14 cellular contexts compared by ENCODE assay signal in the genomic region with DNA sequence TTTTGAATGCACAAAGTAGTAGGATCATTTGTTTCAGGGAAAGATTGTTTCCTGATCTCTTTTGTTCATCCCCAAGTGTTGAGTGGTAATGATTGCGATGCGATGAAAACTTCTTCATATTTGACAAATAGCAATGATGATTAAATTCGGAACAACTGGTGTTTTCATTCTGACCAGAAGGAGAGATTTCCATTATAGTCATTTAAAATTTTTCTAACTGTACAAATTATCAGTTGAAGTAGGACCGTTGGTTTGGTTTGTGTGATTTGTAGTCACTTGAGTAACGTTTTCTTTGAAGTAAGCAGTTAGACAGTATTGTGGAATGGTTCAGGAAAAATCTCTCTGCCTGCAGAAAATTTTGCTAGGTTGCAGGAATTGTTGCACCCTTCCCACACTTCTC.
"Had no signal": no experiment of that assay in that cellular context is flagged by ENCODE, and none has a peak within 500 bp of the region (broad histone marks: within the 10 kb centered on the region; RNA-seq: fewer than 3 reads in every experiment).

No MANE protein-coding gene starts in this region.

- H3K4me3 ChIP-seq: tibial artery had no signal

- H3K9me3 Mint-ChIP-seq: activated naive CD4-positive, alpha-beta T cell treated with anti-CD3 and anti-CD28 coated beads, Interleukin-2, amount 10 ng/mL, durations not matched to agents 7 days and 5 days; brain; dendritic cell treated with granulocyte-macrophage colony-stimulating factor and Interleukin-4, amounts not matched to agents 40 ng/mL and 50 ng/mL, for 4 days; endodermal cell; mesothelial cell of epicardium; T-helper 1 cell treated with Interleukin-12 subunit alpha and Interleukin-12 subunit beta and Interleukin-4 antibody, amounts not matched to agents 30 μg/mL and 1 μg/mL, for 36 hours had no signal

- H3K27me3 Mint-ChIP-seq: activated naive CD4-positive, alpha-beta T cell treated with anti-CD3 and anti-CD28 coated beads, Interleukin-2, amount 10 ng/mL, durations not matched to agents 7 days and 5 days; dendritic cell treated with granulocyte-macrophage colony-stimulating factor and Interleukin-4, amounts not matched to agents 40 ng/mL and 50 ng/mL, for 4 days had no signal

- DNase-seq: activated naive CD4-positive, alpha-beta T cell treated with anti-CD3 and anti-CD28 coated beads, Interleukin-2, amount 10 ng/mL, durations not matched to agents 7 days and 5 days; amniotic stem cell; endodermal cell; erythroblast; hippocampal formation; posterior cingulate gyrus; stimulated activated CD4-positive, alpha-beta T cell treated with anti-CD3 and anti-CD28 coated beads, Interleukin-15, amount 100 ng/mL, for 24 hours; stimulated activated CD4-positive, alpha-beta T cell treated with anti-CD3 and anti-CD28 coated beads, Interleukin-4, amount 100 ng/mL, for 4 hours; tibial artery had no signal

- H3K9me3 ChIP-seq: tibial artery had no signal

- H3K27ac Mint-ChIP-seq: activated naive CD4-positive, alpha-beta T cell treated with anti-CD3 and anti-CD28 coated beads, Interleukin-2, amount 10 ng/mL, durations not matched to agents 7 days and 5 days; dendritic cell treated with granulocyte-macrophage colony-stimulating factor and Interleukin-4, amounts not matched to agents 40 ng/mL and 50 ng/mL, for 4 days; endodermal cell; T-helper 1 cell treated with Interleukin-12 subunit alpha and Interleukin-12 subunit beta and Interleukin-4 antibody, amounts not matched to agents 30 μg/mL and 1 μg/mL, for 36 hours had no signal

- H3K27ac ChIP-seq: tibial artery had no signal

- H3K4me3 Mint-ChIP-seq: activated naive CD4-positive, alpha-beta T cell treated with anti-CD3 and anti-CD28 coated beads, Interleukin-2, amount 10 ng/mL, durations not matched to agents 7 days and 5 days; dendritic cell treated with granulocyte-macrophage colony-stimulating factor and Interleukin-4, amounts not matched to agents 40 ng/mL and 50 ng/mL, for 4 days; endodermal cell; mesothelial cell of epicardium; T-helper 1 cell treated with Interleukin-12 subunit alpha and Interleukin-12 subunit beta and Interleukin-4 antibody, amounts not matched to agents 30 μg/mL and 1 μg/mL, for 36 hours had no signal

- H3K27me3 ChIP-seq: tibial artery had no signal

- ATAC-seq: SK-N-SH treated with all-trans-retinoic acid at 6 μM for 48 hours had no signal

- H3K36me3 Mint-ChIP-seq: brain, mesothelial cell of epicardium had no signal
